Comparison of ENCODE assay signal across 20 cellular contexts in genomic region chr12:126212827-126213226, GRCh38.
DNase-seq lines count a peak whose midpoint lies in the region; ATAC-seq, FAIRE-seq and TF ChIP-seq lines count a peak whose summit lies in the region.
"Had no signal": no experiment of that assay in that cellular context is flagged by ENCODE, and none has a peak within 500 bp of the region (broad histone marks: within the 10 kb centered on the region; RNA-seq: fewer than 3 reads in every experiment).

No MANE protein-coding gene starts in this region.

- peaks cover 0 to 21% (median 6%) of the 10 kb centered on the region in 3 donors for H3K4me1 ChIP-seq in pancreas
- no peaks in the 10 kb centered on the region for H3K4me1 ChIP-seq in ovary (ENCODE audit: insufficient read depth)
- H3K4me1 ChIP-seq: BLaER1 had no signal

- no peak overlapping the region for H3K27ac ChIP-seq in pancreas
- no peak overlapping the region for H3K27ac ChIP-seq in ovary
- H3K27ac ChIP-seq: BLaER1 had no signal

- ATAC-seq in pancreas, result peak; percentile 45 to 83 (median 64)
- ATAC-seq: GM12878, HepG2 had no signal

- no peak overlapping the region for H3K4me3 ChIP-seq in pancreas
- no peak overlapping the region for H3K4me3 ChIP-seq in ovary
- H3K4me3 ChIP-seq: BLaER1, GM12878 had no signal

- no peaks in the 10 kb centered on the region for H3K9me3 ChIP-seq in pancreas
- no peaks in the 10 kb centered on the region for H3K9me3 ChIP-seq in ovary
- H3K9me3 ChIP-seq: BLaER1 had no signal

- intact Hi-C loops in pancreas (cut with DNase I), result no loop called here
- intact Hi-C loops in ovary (cut with DNase I), result no loop called here

- FAIRE-seq in pancreas (lab: Jason Lieb, UNC), result no peak
- FAIRE-seq: GM12878, GM19239, H1, HepG2 had no signal

- DNase-seq in NCI-H510A treated with DMSO at 0.1 percent for 48 hours (lab: John Stamatoyannopoulos, UW), result peak; percentile 14
- no peak for DNase-seq in NCI-H510A (lab: John Stamatoyannopoulos, UW)
- DNase-seq in NCI-H774 (lab: John Stamatoyannopoulos, UW), result peak; percentile 3
- no peak for DNase-seq in pancreas
- no peak for DNase-seq in ovary
- DNase-seq in COLO829 (ENCODE audit: low spot score), result no peak
- DNase-seq in activated CD8-positive, alpha-beta memory T cell treated with anti-CD3 and anti-CD28 coated beads for 24 hours, result no peak
- DNase-seq: 8988T; CD4-positive, alpha-beta memory T cell; COR-L47; DMS 273 treated with DMSO at 0.1 percent for 48 hours; DMS53; DND-41; EL; H9 had no signal

- H3K27me3 ChIP-seq in pancreas, result no peaks in the 10 kb centered on the region
- no peaks in the 10 kb centered on the region for H3K27me3 ChIP-seq in ovary
- H3K27me3 ChIP-seq: BLaER1 had no signal

- TF ChIP-seq CTCF in pancreas (IDR thresholded peaks at IDR 0.05), result no peak
- no peak for TF ChIP-seq CTCF in ovary (IDR thresholded peaks at IDR 0.05)

- no peaks in the 10 kb centered on the region for H3K36me3 ChIP-seq in pancreas
- no peaks in the 10 kb centered on the region for H3K36me3 ChIP-seq in ovary
- H3K36me3 ChIP-seq: BLaER1 had no signal

- TF ChIP-seq EP300 in ovary (IDR thresholded peaks at IDR 0.05), result no peak

- no peak for TF ChIP-seq POLR2A in ovary (IDR thresholded peaks at IDR 0.05)

- 11% methylated on average over 7 of the region's 7 CpGs for WGBS in pancreas, 2 donors
- WGBS in ovary, 3 donors, result 64 to 75% (median 69%) methylated on average over 7 of the region's 7 CpGs

Comparison
In these comparisons a context has a peak if more than half of its experiments do, and no peak if none do; other contexts are left out.
1. DNase-seq: peak in NCI-H510A treated with DMSO at 0.1 percent for 48 hours (single experiment) and NCI-H774 (single experiment); none in NCI-H510A (single experiment), pancreas (0 of 6), ovary (0 of 5), COLO829 (single experiment) and activated CD8-positive, alpha-beta memory T cell treated with anti-CD3 and anti-CD28 coated beads for 24 hours (single experiment).